11 cellular contexts compared by ENCODE assay signal in genomic region chr19:16762031-16762430, GRCh38. TPM values are rescaled to one million over a fixed set of nuclear protein-coding genes. Genes with fewer than 3 reads are reported as not detected.
"Had no signal": no experiment of that assay in that cellular context is flagged by ENCODE, and none has a peak within 500 bp of the region (broad histone marks: within the 10 kb centered on the region; RNA-seq: fewer than 3 reads in every experiment).

No MANE protein-coding gene starts in this region.

RNA-seq across cellular contexts. Expression of gene NWD1, which starts 42.4 kb away (rescaled TPM):
- total RNA-seq: activated CD4-positive, alpha-beta memory T cell treated with anti-CD3 and anti-CD28 coated beads for 36 hours; activated naive CD4-positive, alpha-beta T cell treated with anti-CD3 and anti-CD28 coated beads for 36 hours; activated naive CD4-positive, alpha-beta T cell treated with anti-CD3 and anti-CD28 coated beads, Interleukin-2, amount 50 U/mL, for 72 hours; activated T-cell treated with anti-CD3 and anti-CD28 coated beads, Interleukin-2, amount 50 U/mL, for 4 hours; activated T-helper 1 cell treated with anti-CD3 and anti-CD28 coated beads, Interleukin-12 subunit alpha, Interleukin-12 subunit beta, Interleukin-2, Interleukin-4 antibody, amounts not matched to agents 30 ng/mL and 10 ng/mL and 1 ng/mL, durations not matched to agents 14 hours and 24 hours and 36 hours; astrocyte; cardiac septum; IMR-90; Right ventricle myocardium superior; WTC11 had no signal
- polyA plus RNA-seq: adrenal gland, IMR-90 had no signal
